In genomic region chr15:52567886-52568568, GRCh38 we compare ENCODE assay signal across 8 cellular contexts. TPM values are rescaled to one million over a fixed set of nuclear protein-coding genes. Genes with fewer than 3 reads are reported as not detected.
A peak's percentile ranks its signal among the peaks of the same experiment; 100 is the strongest.
DNase-seq lines count a peak whose midpoint lies in the region; ATAC-seq and TF ChIP-seq lines count a peak whose summit lies in the region.

No MANE protein-coding gene starts in this region.

- H3K27ac ChIP-seq in 22Rv1, result peak overlapping the region; percentile 93
- peak overlapping the region; percentile 75 for H3K27ac ChIP-seq in SJCRH30
- H3K27ac ChIP-seq in ascending aorta, result peak overlapping the region; percentile 93 to 96
- H3K27ac ChIP-seq in skeletal muscle tissue (ENCODE audit: low read depth, low read length), result peak overlapping the region; percentile 93

- H3K4me1 ChIP-seq in HAP-1 (peaks cover 23% of the 10 kb centered on the region), SJCRH30 (peaks cover 10% of the 10 kb centered on the region), ascending aorta (peaks cover 3 to 17% of the 10 kb centered on the region in 2 donors), iPS-15b (ENCODE audit: control insufficient read depth, insufficient read depth, low read length) (peaks cover 7% of the 10 kb centered on the region), skeletal muscle tissue (ENCODE audit: control insufficient read depth in 3 of 3, insufficient read depth in 3 of 3, low read length in 3 of 3) (peaks cover 21 to 31% (median 21%) of the 10 kb centered on the region in 3 donors)

- H3K36me3 ChIP-seq in HAP-1 (replicated peaks) (no peaks in the 10 kb centered on the region), SJCRH30 (no peaks in the 10 kb centered on the region), ascending aorta (no peaks in the 10 kb centered on the region), iPS-15b (ENCODE audit: control insufficient read depth, insufficient read depth, low read length) (no peaks in the 10 kb centered on the region), skeletal muscle tissue (ENCODE audit: control insufficient read depth in 3 of 3, insufficient read depth in 3 of 3, low read length in 3 of 3) (no peaks in the 10 kb centered on the region)

- H3K9ac ChIP-seq in iPS-15b (ENCODE audit: low read depth, low read length) (peak overlapping the region; percentile 98), skeletal muscle tissue (ENCODE audit: low read depth in 1 of 3, low read length in 3 of 3) (peak overlapping the region; percentile 92 to 98 (median 95))

- intact Hi-C loops in ascending aorta (cut with DNase I), result loop anchor here (2.0 to 10.0 kb wide), 4 partner anchors 39 to 391 kb away; partner anchors contain the start of gene MYO5A

- H3K9me3 ChIP-seq in HAP-1 (no peaks in the 10 kb centered on the region), SJCRH30 (replicated peaks) (no peaks in the 10 kb centered on the region), ascending aorta (no peaks in the 10 kb centered on the region), iPS-15b (ENCODE audit: control insufficient read depth, insufficient read depth, low read length) (no peaks in the 10 kb centered on the region), skeletal muscle tissue (ENCODE audit: control insufficient read depth in 3 of 3, low read length in 3 of 3) (no peaks in the 10 kb centered on the region)

- peak in 1 of 2 experiments; percentile 41 for DNase-seq in HAP-1 (ENCODE audit: low spot score in 2 of 2)
- DNase-seq in SJCRH30, result no peak
- no peak for DNase-seq in ascending aorta (ENCODE audit: low spot score in 2 of 2)
- DNase-seq in NK-92 treated with Interleukin-12 subunit alpha and Interleukin-12 subunit beta, amount 100 ng/mL, for 24 hours (lab: John Stamatoyannopoulos, UW), result no peak

- ATAC-seq in GM18517 (IDR thresholded peaks at IDR 0.05; ENCODE audit: unreplicated experiment), result no peak

- H3K27me3 ChIP-seq in HAP-1 (ENCODE audit: low read depth) (no peaks in the 10 kb centered on the region), SJCRH30 (no peaks in the 10 kb centered on the region), ascending aorta (no peaks in the 10 kb centered on the region), iPS-15b (ENCODE audit: control insufficient read depth, insufficient read depth, low read length) (no peaks in the 10 kb centered on the region), skeletal muscle tissue (ENCODE audit: control insufficient read depth in 3 of 3, insufficient read depth in 3 of 3, low read length in 3 of 3) (no peaks in the 10 kb centered on the region)

- in situ Hi-C loops in HAP-1 (cut with MboI; ENCODE audit: low sequenced_read_pairs), result no loop called here

- H3K4me3 ChIP-seq in HAP-1 (peak overlapping the region; percentile 61), SJCRH30 (peak overlapping the region; percentile 74), ascending aorta (peak overlapping the region; percentile 81 to 88), iPS-15b (ENCODE audit: low read depth, low read length) (peak overlapping the region; percentile 94), skeletal muscle tissue (ENCODE audit: low read length in 3 of 3) (peak overlapping the region; percentile 78 to 90 (median 86))

- no peak for TF ChIP-seq CTCF in 22Rv1 (IDR thresholded peaks at IDR 0.05)
- no peak for TF ChIP-seq CTCF in ascending aorta (IDR thresholded peaks at IDR 0.05)

RNA-seq across cellular contexts. Expression of gene ARPP19, which starts 0.8 kb away (rescaled TPM):
- 88.2 and 96.1 TPM in 2 replicates for total RNA-seq in SJCRH30 (2014; rRNA removed; shearing (Covaris generic))
- total RNA-seq in ascending aorta (71.7 TPM), skeletal muscle tissue (69.9 TPM)

RNA-seq across cellular contexts. Expression of gene MYO5A, which starts 39.3 kb away (rescaled TPM):
- total RNA-seq in SJCRH30 (2014; rRNA removed; shearing (Covaris generic)), result 15.2 and 15.5 TPM in 2 replicates
- total RNA-seq in ascending aorta (55.0 TPM), skeletal muscle tissue (9.4 TPM)
